ENCODE assay signal across 9 cellular contexts in genomic region chr1:114033219-114033706, GRCh38. TPM values are rescaled to one million over a fixed set of nuclear protein-coding genes. Genes with fewer than 3 reads are reported as not detected.
DNase-seq lines count a peak whose midpoint lies in the region; ATAC-seq and TF ChIP-seq lines count a peak whose summit lies in the region.
"Had no signal": no experiment of that assay in that cellular context is flagged by ENCODE, and none has a peak within 500 bp of the region (broad histone marks: within the 10 kb centered on the region; RNA-seq: fewer than 3 reads in every experiment).

No MANE protein-coding gene starts in this region.

- H3K36me3 ChIP-seq in body of pancreas (replicated peaks in 1 of 2; ENCODE audit: insufficient read depth in 1 of 2, low read depth in 2 of 2) = no peaks in the 10 kb centered on the region
- H3K36me3 ChIP-seq: SJSA1 had no signal

- WGBS in body of pancreas, 2 donors = 22 to 32% methylated on average over 5 of the region's 5 CpGs

- no peaks in the 10 kb centered on the region for H3K27me3 ChIP-seq in body of pancreas

- H3K4me1 Mint-ChIP-seq in nephron progenitor cell = peaks cover 9% of the 10 kb centered on the region

- no peak overlapping the region for H3K4me3 ChIP-seq in body of pancreas
- H3K4me3 ChIP-seq: SJSA1 had no signal

- H3K27ac ChIP-seq in body of pancreas = no peak overlapping the region
- H3K27ac ChIP-seq: SJSA1 had no signal

- H3K27ac Mint-ChIP-seq in nephron progenitor cell = no peak overlapping the region

- no peak overlapping the region for H3K4me3 Mint-ChIP-seq in nephron progenitor cell

- H3K36me3 Mint-ChIP-seq in nephron progenitor cell (ENCODE audit: low read depth) = no peaks in the 10 kb centered on the region

- peak; percentile 56 for ATAC-seq in body of pancreas

- no peak for TF ChIP-seq POLR2A in body of pancreas (IDR thresholded peaks at IDR 0.05)

- peak; percentile 75 for DNase-seq in ELF-1 (ENCODE audit: low read depth, low spot score)
- DNase-seq in KG1 (lab: John Stamatoyannopoulos, UW) = peak; percentile 1
- DNase-seq in body of pancreas = peak in 2 of 4 donors; percentile 9 to 12
- no peak for DNase-seq in nephron progenitor cell
- no peak for DNase-seq in GDM1 (lab: John Stamatoyannopoulos, UW)
- DNase-seq in superior temporal gyrus (ENCODE audit: extremely low spot score) = no peak
- no peak for DNase-seq in stimulated activated CD4-positive, alpha-beta T cell treated with anti-CD3 and anti-CD28 coated beads, Interleukin-4, amount 100 ng/mL, for 1 hour
- no peak for DNase-seq in ureter (ENCODE audit: low spot score)

- no peaks in the 10 kb centered on the region for H3K9me3 ChIP-seq in body of pancreas
- H3K9me3 ChIP-seq: SJSA1 had no signal

- TF ChIP-seq CTCF in body of pancreas (IDR thresholded peaks at IDR 0.05) = peak in 6 of 7 experiments; percentile 33 to 52 (median 41)
- TF ChIP-seq CTCF in nephron progenitor cell (IDR thresholded peaks at IDR 0.05) = peak; percentile 56

- no peaks in the 10 kb centered on the region for H3K4me1 ChIP-seq in body of pancreas

- no peaks in the 10 kb centered on the region for H3K9me3 Mint-ChIP-seq in nephron progenitor cell

- peaks cover 6% of the 10 kb centered on the region for H3K27me3 Mint-ChIP-seq in nephron progenitor cell (ENCODE audit: low read depth, poor library complexity)

- intact Hi-C loops in body of pancreas (cut with DNase I) = no loop called here

RNA-seq across cellular contexts. Expression of gene OLFML3, which starts 54.0 kb away (rescaled TPM):
- total RNA-seq in body of pancreas (10 to 100 TPM in 1 of 2 donors, 1 to 10 TPM in 1; 9.9 to 30.7 TPM), ureter (43.5 TPM)

Comparison
In these comparisons a context has a peak if more than half of its experiments do, and no peak if none do; other contexts are left out.
1. DNase-seq: peak in ELF-1 (single experiment) and KG1 (single experiment); none in nephron progenitor cell (single experiment), GDM1 (single experiment), superior temporal gyrus (single experiment), stimulated activated CD4-positive, alpha-beta T cell treated with anti-CD3 and anti-CD28 coated beads, Interleukin-4, amount 100 ng/mL, for 1 hour (single experiment) and ureter (single experiment).